Comparison of ENCODE assay signal across 9 cellular contexts in the genomic region with DNA sequence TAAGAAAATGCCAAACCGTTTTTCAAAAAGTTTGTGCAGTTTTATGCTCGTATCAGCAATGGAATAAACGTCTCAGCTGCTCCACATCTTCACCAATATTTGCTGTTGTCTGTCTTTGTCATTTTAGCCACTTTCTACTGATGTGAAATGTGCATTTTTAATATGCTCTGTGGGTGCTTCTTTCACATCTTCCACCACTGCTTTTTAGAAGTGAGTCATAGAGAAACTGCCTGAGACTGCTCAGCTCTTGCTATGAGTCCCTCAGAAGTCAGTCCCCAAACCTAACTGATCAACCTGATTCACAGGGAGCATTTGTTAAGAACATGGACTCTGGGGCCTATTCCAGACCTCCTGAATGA. TPM values are rescaled to one million over a fixed set of nuclear protein-coding genes. Genes with fewer than 3 reads are reported as not detected.
DNase-seq lines count a peak whose midpoint lies in the region; ATAC-seq, FAIRE-seq and TF ChIP-seq lines count a peak whose summit lies in the region.
"Had no signal": no experiment of that assay in that cellular context is flagged by ENCODE, and none has a peak within 500 bp of the region (broad histone marks: within the 10 kb centered on the region; RNA-seq: fewer than 3 reads in every experiment).

No MANE protein-coding gene starts in this region.

- H3K4me3 Mint-ChIP-seq in activated T-helper 2 cell treated with anti-CD3 and anti-CD28 coated beads, Interferon-gamma antibody, Interleukin-2, Interleukin-4, amounts not matched to agents 10 μg/mL and 5 μg/mL and 100 μg/mL, durations not matched to agents 14 hours and 24 hours and 36 hours (ENCODE audit: low read depth), result no peak overlapping the region

- H3K27me3 ChIP-seq in psoas muscle (ENCODE audit: insufficient read depth in 3 of 3, low read length in 2 of 3) (peaks cover 0 to 2% (median 0%) of the 10 kb centered on the region in 3 donors), vagina (no peaks in the 10 kb centered on the region)

- peaks cover 23% of the 10 kb centered on the region for H3K9me3 Mint-ChIP-seq in activated T-helper 2 cell treated with anti-CD3 and anti-CD28 coated beads, Interferon-gamma antibody, Interleukin-2, Interleukin-4, amounts not matched to agents 10 μg/mL and 5 μg/mL and 100 μg/mL, durations not matched to agents 14 hours and 24 hours and 36 hours

- peak overlapping the region; percentile 95 for H3K27ac Mint-ChIP-seq in activated T-helper 2 cell treated with anti-CD3 and anti-CD28 coated beads, Interferon-gamma antibody, Interleukin-2, Interleukin-4, amounts not matched to agents 10 μg/mL and 5 μg/mL and 100 μg/mL, durations not matched to agents 14 hours and 24 hours and 36 hours

- intact Hi-C loops in activated T-helper 2 cell treated with anti-CD3 and anti-CD28 coated beads, Interferon-gamma antibody, Interleukin-2, Interleukin-4, amounts not matched to agents 10 μg/mL and 5 μg/mL and 100 μg/mL, durations not matched to agents 14 hours and 24 hours and 36 hours (cut with micrococcal nuclease), result loop anchor here (1.0 to 2.0 kb wide), 10 partner anchors 11 to 583 kb away; a partner anchor contains a TSS
- intact Hi-C loops in psoas muscle (cut with DNase I), result no loop called here
- intact Hi-C loops in vagina (cut with DNase I), result no loop called here

- TF ChIP-seq CTCF in psoas muscle (IDR thresholded peaks at IDR 0.05), result no peak
- no peak for TF ChIP-seq CTCF in vagina (IDR thresholded peaks at IDR 0.05)

- 60 to 83% (median 65%) methylated on average over 3 of the region's 3 CpGs for WGBS in psoas muscle, 3 donors

- peak; percentile 88 to 92 for ATAC-seq in activated CD4-positive, CD25-positive, alpha-beta regulatory T cell treated with anti-CD3 and anti-CD28 coated beads, Interleukin-2, amount 50 U/mL, for 24 hours
- ATAC-seq in GM21360 (IDR thresholded peaks at IDR 0.05; ENCODE audit: unreplicated experiment) (peak; percentile 99), HG03064 (IDR thresholded peaks at IDR 0.05; ENCODE audit: low read depth, unreplicated experiment) (peak; percentile 100), psoas muscle (no peak)

- peaks cover 28% of the 10 kb centered on the region for H3K4me1 Mint-ChIP-seq in activated T-helper 2 cell treated with anti-CD3 and anti-CD28 coated beads, Interferon-gamma antibody, Interleukin-2, Interleukin-4, amounts not matched to agents 10 μg/mL and 5 μg/mL and 100 μg/mL, durations not matched to agents 14 hours and 24 hours and 36 hours (ENCODE audit: low read depth)

- H3K9me3 ChIP-seq in psoas muscle (no peaks in the 10 kb centered on the region), vagina (peaks cover 4% of the 10 kb centered on the region)

- peaks cover 14% of the 10 kb centered on the region for H3K36me3 Mint-ChIP-seq in activated T-helper 2 cell treated with anti-CD3 and anti-CD28 coated beads, Interferon-gamma antibody, Interleukin-2, Interleukin-4, amounts not matched to agents 10 μg/mL and 5 μg/mL and 100 μg/mL, durations not matched to agents 14 hours and 24 hours and 36 hours (ENCODE audit: low read depth)

- no peaks in the 10 kb centered on the region for H3K36me3 ChIP-seq in psoas muscle (ENCODE audit: insufficient read depth in 1 of 2, low read depth in 1 of 2)
- H3K36me3 ChIP-seq in vagina, result no peaks in the 10 kb centered on the region

- H3K4me3 ChIP-seq in psoas muscle, result no peak overlapping the region
- no peak overlapping the region for H3K4me3 ChIP-seq in vagina

- H3K27me3 Mint-ChIP-seq in activated T-helper 2 cell treated with anti-CD3 and anti-CD28 coated beads, Interferon-gamma antibody, Interleukin-2, Interleukin-4, amounts not matched to agents 10 μg/mL and 5 μg/mL and 100 μg/mL, durations not matched to agents 14 hours and 24 hours and 36 hours (ENCODE audit: low read depth), result peaks cover 4% of the 10 kb centered on the region

- no peak for FAIRE-seq in HTR-8/SVneo (lab: Jason Lieb, UNC)
- FAIRE-seq: keratinocyte had no signal

- no peaks in the 10 kb centered on the region for H3K4me1 ChIP-seq in psoas muscle
- no peaks in the 10 kb centered on the region for H3K4me1 ChIP-seq in vagina

- TF ChIP-seq POLR2A in vagina (IDR thresholded peaks at IDR 0.05), result no peak

- no peak for DNase-seq in activated CD4-positive, CD25-positive, alpha-beta regulatory T cell treated with anti-CD3 and anti-CD28 coated beads, Interleukin-2, amount 50 U/mL, for 72 hours
- DNase-seq in activated T-helper 2 cell treated with anti-CD3 and anti-CD28 coated beads, Interferon-gamma antibody, Interleukin-2, Interleukin-4, amounts not matched to agents 10 μg/mL and 5 μg/mL and 100 μg/mL, durations not matched to agents 14 hours and 24 hours and 36 hours (ENCODE audit: low spot score), result peak; percentile 28
- no peak for DNase-seq in HTR-8/SVneo (ENCODE audit: insufficient read length, low spot score)
- DNase-seq in psoas muscle, result no peak
- DNase-seq in vagina (ENCODE audit: extremely low spot score in 2 of 2), result no peak

- H3K27ac ChIP-seq in psoas muscle (no peak overlapping the region), vagina (no peak overlapping the region)

RNA-seq across cellular contexts. Expression of a gene that starts 41.0 kb away (rescaled TPM):
- 24.6 and 25.4 TPM in 2 replicates for total RNA-seq in activated T-helper 2 cell treated with anti-CD3 and anti-CD28 coated beads, Interferon-gamma antibody, Interleukin-2, Interleukin-4, amounts not matched to agents 10 μg/mL and 5 μg/mL and 100 μg/mL, durations not matched to agents 14 hours and 24 hours and 36 hours
- total RNA-seq in psoas muscle (10 to 100 TPM; 15.7 to 21.4 (median 16.9) TPM), vagina (31.9 TPM)
- polyA plus RNA-seq in psoas muscle, result 10 to 100 TPM in 2 of 3 donors, 1 to 10 TPM in 1; 6.3 to 10.7 (median 10.1) TPM

Comparison
In these comparisons a context has a peak if more than half of its experiments do, and no peak if none do; other contexts are left out.
1. ATAC-seq: peak in activated CD4-positive, CD25-positive, alpha-beta regulatory T cell treated with anti-CD3 and anti-CD28 coated beads, Interleukin-2, amount 50 U/mL, for 24 hours (2 of 2), GM21360 (single experiment) and HG03064 (single experiment); none in psoas muscle (0 of 4).